1 cellular context compared by ENCODE assay signal in the genomic region with DNA sequence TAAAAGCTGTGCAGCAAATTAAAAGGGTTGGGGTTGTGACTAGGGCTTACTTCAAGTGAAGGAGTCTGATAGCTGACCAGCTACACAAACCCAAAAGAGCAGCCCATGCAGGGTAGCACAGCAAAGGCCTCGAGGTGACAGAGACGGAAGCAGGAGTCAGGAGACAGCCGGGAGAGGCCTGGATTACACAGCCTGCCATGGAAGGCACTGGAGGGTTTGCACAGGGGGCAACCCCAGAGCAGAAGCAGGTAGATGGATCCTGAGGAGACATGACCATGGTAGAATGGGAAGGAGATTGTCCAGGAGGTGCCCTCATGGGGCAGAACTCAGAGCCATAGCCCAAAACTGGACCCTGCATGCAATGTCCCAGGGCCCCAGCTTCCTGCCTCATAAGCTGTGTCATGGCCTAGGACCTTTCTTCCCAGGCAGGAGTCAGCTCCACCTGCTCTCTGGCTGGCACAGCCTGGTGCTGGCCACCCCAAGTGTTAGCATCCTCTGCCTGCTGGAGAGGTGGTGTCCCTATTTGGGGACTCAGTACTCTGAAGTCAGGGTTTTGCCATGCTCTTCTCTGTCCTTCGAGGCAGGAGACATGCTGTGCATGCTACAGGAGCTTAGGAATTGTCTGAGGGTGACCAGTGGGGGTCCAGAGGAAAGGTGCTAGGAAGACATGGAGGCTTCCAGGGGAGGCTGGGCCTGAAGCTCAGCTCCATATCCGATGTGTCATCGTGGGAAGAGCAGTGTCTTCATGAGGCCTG.
A peak's percentile ranks its signal among the peaks of the same experiment; 100 is the strongest.
TF ChIP-seq lines count a peak whose summit lies in the region.

No MANE protein-coding gene starts in this region.

TF ChIP-seq in K562, 482 proteins besides CTCF, POLR2A, EP300 and RAD21 (continues in another document):
- TF ChIP-seq SRSF7 (optimal IDR thresholded peaks at IDR 0.05; ENCODE audit: low read depth, low read length) (no peak), MLX (CRISPR knock-in tag; conservative IDR thresholded peaks at IDR 0.05) (0 out of 4 replicates have a peak, but pooled peaks of 1 of the 2 experiments have one; percentile 62), ZNF3 (CRISPR knock-in tag; IDR thresholded peaks at IDR 0.05) (no peak), KDM4B (IDR thresholded peaks at IDR 0.05; ENCODE audit: borderline replicate concordance in 2 of 2, low read depth in 1 of 2) (peak in 1 of 2 experiments; percentile 21; a peak in 1 of 4 replicates), ZNF551 (CRISPR knock-in tag; IDR thresholded peaks at IDR 0.05) (no peak), KDM2B (CRISPR knock-in tag; IDR thresholded peaks at IDR 0.05) (0 out of 2 replicates have a peak, but pooled peaks have one; percentile 0), KLF16 (IDR thresholded peaks at IDR 0.05) (no peak), FOSL1 (tag; conservative IDR thresholded peaks at IDR 0.05) (no peak), ZNF274 (IDR thresholded peaks at IDR 0.05; ENCODE audit: borderline replicate concordance, low read depth, low read length) (no peak), TBL1XR1 (IDR thresholded peaks at IDR 0.05; ENCODE audit: low read length in 2 of 2) (0 out of 4 replicates have a peak, but pooled peaks of 1 of the 2 experiments have one; percentile 15), ETS1 (conservative IDR thresholded peaks at IDR 0.05; ENCODE audit: control insufficient read depth, low read depth, low read length) (0 out of 2 replicates have a peak, but pooled peaks have one; percentile 5), POLR3A (IDR thresholded peaks at IDR 0.05; ENCODE audit: borderline replicate concordance, extremely low read depth, insufficient read depth, insufficient read length) (no peak), ZNF212 (CRISPR knock-in tag; IDR thresholded peaks at IDR 0.05) (no peak), MCM7 (IDR thresholded peaks at IDR 0.05) (peak in 1 of 2 experiments; percentile 91; a peak in 2 of 4 replicates), CBX1 (IDR thresholded peaks at IDR 0.05; ENCODE audit: low read depth) (no peak), RNF219 (CRISPR knock-in tag; IDR thresholded peaks at IDR 0.05) (no peak), PHB (CRISPR knock-in tag; IDR thresholded peaks at IDR 0.05) (no peak), BCL6 (CRISPR knock-in tag; IDR thresholded peaks at IDR 0.05) (no peak), KLF13 (tag; IDR thresholded peaks at IDR 0.05; ENCODE audit: borderline replicate concordance, low read depth) (peak; percentile 21; the same call in 1 of the 2 replicates), TBP (optimal IDR thresholded peaks at IDR 0.05; ENCODE audit: low read depth, low read length) (peak; percentile 19), ZBTB8A (IDR thresholded peaks at IDR 0.05; ENCODE audit: partially characterized antibody) (no peak), ZNF76 (CRISPR knock-in tag; IDR thresholded peaks at IDR 0.05; ENCODE audit: borderline replicate concordance) (no peak), SNIP1 (IDR thresholded peaks at IDR 0.05; ENCODE audit: low read depth) (no peak), ZNF277 (CRISPR knock-in tag; IDR thresholded peaks at IDR 0.05; ENCODE audit: borderline replicate concordance) (no peak), ZNF165 (CRISPR knock-in tag; IDR thresholded peaks at IDR 0.05; ENCODE audit: borderline replicate concordance) (no peak), STAT6 (CRISPR knock-in tag; IDR thresholded peaks at IDR 0.05) (no peak; the same call in 1 of the 2 replicates), DLX4 (CRISPR knock-in tag; IDR thresholded peaks at IDR 0.05) (no peak), CHD2 (IDR thresholded peaks at IDR 0.05; ENCODE audit: low read depth, low read length) (0 out of 2 replicates have a peak, but pooled peaks have one; percentile 31)
- TF ChIP-seq, protein P1, sequence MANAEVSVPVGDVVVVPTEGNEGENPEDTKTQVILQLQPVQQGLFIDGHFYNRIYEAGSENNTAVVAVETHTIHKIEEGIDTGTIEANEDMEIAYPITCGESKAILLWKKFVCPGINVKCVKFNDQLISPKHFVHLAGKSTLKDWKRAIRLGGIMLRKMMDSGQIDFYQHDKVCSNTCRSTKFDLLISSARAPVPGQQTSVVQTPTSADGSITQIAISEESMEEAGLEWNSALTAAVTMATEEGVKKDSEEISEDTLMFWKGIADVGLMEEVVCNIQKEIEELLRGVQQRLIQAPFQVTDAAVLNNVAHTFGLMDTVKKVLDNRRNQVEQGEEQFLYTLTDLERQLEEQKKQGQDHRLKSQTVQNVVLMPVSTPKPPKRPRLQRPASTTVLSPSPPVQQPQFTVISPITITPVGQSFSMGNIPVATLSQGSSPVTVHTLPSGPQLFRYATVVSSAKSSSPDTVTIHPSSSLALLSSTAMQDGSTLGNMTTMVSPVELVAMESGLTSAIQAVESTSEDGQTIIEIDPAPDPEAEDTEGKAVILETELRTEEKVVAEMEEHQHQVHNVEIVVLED (CRISPR knock-in tag; IDR thresholded peaks at IDR 0.05): no peak
- TF ChIP-seq, protein P2, sequence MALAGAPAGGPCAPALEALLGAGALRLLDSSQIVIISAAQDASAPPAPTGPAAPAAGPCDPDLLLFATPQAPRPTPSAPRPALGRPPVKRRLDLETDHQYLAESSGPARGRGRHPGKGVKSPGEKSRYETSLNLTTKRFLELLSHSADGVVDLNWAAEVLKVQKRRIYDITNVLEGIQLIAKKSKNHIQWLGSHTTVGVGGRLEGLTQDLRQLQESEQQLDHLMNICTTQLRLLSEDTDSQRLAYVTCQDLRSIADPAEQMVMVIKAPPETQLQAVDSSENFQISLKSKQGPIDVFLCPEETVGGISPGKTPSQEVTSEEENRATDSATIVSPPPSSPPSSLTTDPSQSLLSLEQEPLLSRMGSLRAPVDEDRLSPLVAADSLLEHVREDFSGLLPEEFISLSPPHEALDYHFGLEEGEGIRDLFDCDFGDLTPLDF (CRISPR knock-in tag; IDR thresholded peaks at IDR 0.05): no peak; the same call in 1 of the 2 replicates
- TF ChIP-seq, protein P3, sequence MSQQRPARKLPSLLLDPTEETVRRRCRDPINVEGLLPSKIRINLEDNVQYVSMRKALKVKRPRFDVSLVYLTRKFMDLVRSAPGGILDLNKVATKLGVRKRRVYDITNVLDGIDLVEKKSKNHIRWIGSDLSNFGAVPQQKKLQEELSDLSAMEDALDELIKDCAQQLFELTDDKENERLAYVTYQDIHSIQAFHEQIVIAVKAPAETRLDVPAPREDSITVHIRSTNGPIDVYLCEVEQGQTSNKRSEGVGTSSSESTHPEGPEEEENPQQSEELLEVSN (IDR thresholded peaks at IDR 0.05; ENCODE audit: borderline replicate concordance in 1 of 2, extremely low read depth in 1 of 2, insufficient read depth in 1 of 2, insufficient read length in 1 of 2, low read depth in 1 of 2, low read length in 1 of 2, poor library complexity in 1 of 2, severe bottlenecking in 1 of 2): peak in 1 of 2 experiments; percentile 55
